Comparison of ENCODE assay signal across 1 cellular context in genomic region chr3:127203024-127203423, GRCh38.
TF ChIP-seq lines count a peak whose summit lies in the region.

No MANE protein-coding gene starts in this region.

TF ChIP-seq in K562, 482 proteins besides CTCF, POLR2A, EP300 and RAD21:
- TF ChIP-seq CTCFL (IDR thresholded peaks at IDR 0.05; ENCODE audit: borderline replicate concordance, insufficient read depth, low read depth, low read length, poor library complexity, severe bottlenecking) (no peak), FOXK2 (conservative IDR thresholded peaks at IDR 0.05 in 1 of 2, IDR thresholded peaks at IDR 0.05 in 1 of 2; ENCODE audit: low read depth in 2 of 2) (no peak), ATF3 (IDR thresholded peaks at IDR 0.05) (no peak), ATF3 (CRISPR knock-in tag; conservative IDR thresholded peaks at IDR 0.05) (no peak), MAFG (tag; conservative IDR thresholded peaks at IDR 0.05) (0 out of 2 replicates have a peak, but pooled peaks have one; percentile 13), COPS2 (conservative IDR thresholded peaks at IDR 0.05) (no peak), EGR1 (conservative IDR thresholded peaks at IDR 0.05) (no peak), ZNF316 (IDR thresholded peaks at IDR 0.05) (peak; percentile 18; the same call in 1 of the 2 replicates), ZBTB1 (CRISPR knock-in tag; IDR thresholded peaks at IDR 0.05; ENCODE audit: borderline replicate concordance, low read depth) (no peak), ATF1 (CRISPR knock-in tag; IDR thresholded peaks at IDR 0.05) (no peak), ATF1 (tag; IDR thresholded peaks at IDR 0.05) (no peak), STAT5A (IDR thresholded peaks at IDR 0.05; ENCODE audit: borderline replicate concordance, low read length) (no peak), CBFB (CRISPR knock-in tag; IDR thresholded peaks at IDR 0.05) (no peak), BHLHE40 (IDR thresholded peaks at IDR 0.05; ENCODE audit: low read length) (no peak), NKRF (IDR thresholded peaks at IDR 0.05; ENCODE audit: borderline replicate concordance) (no peak), ZNF655 (CRISPR knock-in tag; IDR thresholded peaks at IDR 0.05) (no peak)
